ENCODE assay signal across 1 cellular context in the genomic region with DNA sequence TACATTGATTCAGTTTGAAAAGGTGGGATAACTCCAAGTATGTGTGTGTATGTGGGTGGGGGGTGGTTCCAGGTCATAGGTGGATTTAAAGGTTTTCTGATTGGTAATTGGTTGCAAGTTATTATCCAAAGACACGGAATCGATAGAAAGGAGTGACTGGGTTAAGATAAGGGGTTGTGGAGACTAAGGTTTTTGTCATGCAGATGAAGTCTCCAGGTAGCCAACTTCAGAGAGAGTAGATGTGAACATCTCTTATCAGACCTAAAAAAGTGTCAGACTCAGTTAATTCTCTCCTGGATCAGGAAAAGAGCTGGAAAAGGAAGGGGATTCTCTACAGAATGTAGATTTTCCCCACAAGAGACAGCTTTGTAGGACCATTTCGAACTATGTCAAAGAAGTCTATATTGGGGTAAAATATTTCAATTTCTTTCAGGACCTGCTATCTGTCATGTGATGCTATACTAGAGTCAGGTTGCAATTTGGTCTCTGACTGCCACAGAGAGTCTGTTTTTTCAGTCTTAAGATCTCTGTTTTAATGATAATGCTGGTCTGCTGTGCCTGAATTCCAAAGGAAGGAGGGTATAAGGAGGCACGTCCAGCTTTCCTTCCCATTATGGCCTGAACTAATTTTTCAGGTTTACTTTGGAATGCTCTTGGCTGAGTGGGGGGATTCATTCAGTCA.
TF ChIP-seq lines count a peak whose summit lies in the region.

No MANE protein-coding gene starts in this region.

TF ChIP-seq in H1, 55 proteins besides CTCF, POLR2A, EP300 and RAD21:
- TF ChIP-seq JUN (IDR thresholded peaks at IDR 0.05; ENCODE audit: low read depth, low read length) (no peak), HDAC2 (IDR thresholded peaks at IDR 0.05; ENCODE audit: borderline replicate concordance in 1 of 2, low read depth in 2 of 2, low read length in 2 of 2) (no peak), RBBP5 (IDR thresholded peaks at IDR 0.05; ENCODE audit: borderline replicate concordance, low read depth, low read length) (no peak), CTBP2 (IDR thresholded peaks at IDR 0.05; ENCODE audit: borderline replicate concordance, insufficient read depth, insufficient read length, low read length) (no peak), GABPA (IDR thresholded peaks at IDR 0.05; ENCODE audit: borderline replicate concordance, insufficient read depth, low read length) (no peak), KDM4A (IDR thresholded peaks at IDR 0.05; ENCODE audit: low read depth, low read length, severe bottlenecking) (no peak), CBX5 (IDR thresholded peaks at IDR 0.05; ENCODE audit: low read depth, low read length) (no peak), CHD1 (IDR thresholded peaks at IDR 0.05; ENCODE audit: low read depth, low read length) (no peak), SIX5 (IDR thresholded peaks at IDR 0.05; ENCODE audit: low read depth, low read length) (no peak), ASH2L (IDR thresholded peaks at IDR 0.05; ENCODE audit: low read length) (peak; percentile 61), SP1 (IDR thresholded peaks at IDR 0.05; ENCODE audit: low read depth, low read length) (0 out of 2 replicates have a peak, but pooled peaks have one; percentile 7), SUZ12 (IDR thresholded peaks at IDR 0.05; ENCODE audit: low read length) (no peak), POU5F1 (IDR thresholded peaks at IDR 0.05; ENCODE audit: low read depth, low read length) (peak; percentile 70; the same call in 1 of the 2 replicates), RNF2 (IDR thresholded peaks at IDR 0.05; ENCODE audit: borderline replicate concordance, low read depth, low read length, missing control alignments, poor library complexity, severe bottlenecking) (no peak)
- TF ChIP-seq, protein P1, sequence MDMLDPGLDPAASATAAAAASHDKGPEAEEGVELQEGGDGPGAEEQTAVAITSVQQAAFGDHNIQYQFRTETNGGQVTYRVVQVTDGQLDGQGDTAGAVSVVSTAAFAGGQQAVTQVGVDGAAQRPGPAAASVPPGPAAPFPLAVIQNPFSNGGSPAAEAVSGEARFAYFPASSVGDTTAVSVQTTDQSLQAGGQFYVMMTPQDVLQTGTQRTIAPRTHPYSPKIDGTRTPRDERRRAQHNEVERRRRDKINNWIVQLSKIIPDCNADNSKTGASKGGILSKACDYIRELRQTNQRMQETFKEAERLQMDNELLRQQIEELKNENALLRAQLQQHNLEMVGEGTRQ (IDR thresholded peaks at IDR 0.05; ENCODE audit: low read length): peak; percentile 56
- TF ChIP-seq, protein P2, sequence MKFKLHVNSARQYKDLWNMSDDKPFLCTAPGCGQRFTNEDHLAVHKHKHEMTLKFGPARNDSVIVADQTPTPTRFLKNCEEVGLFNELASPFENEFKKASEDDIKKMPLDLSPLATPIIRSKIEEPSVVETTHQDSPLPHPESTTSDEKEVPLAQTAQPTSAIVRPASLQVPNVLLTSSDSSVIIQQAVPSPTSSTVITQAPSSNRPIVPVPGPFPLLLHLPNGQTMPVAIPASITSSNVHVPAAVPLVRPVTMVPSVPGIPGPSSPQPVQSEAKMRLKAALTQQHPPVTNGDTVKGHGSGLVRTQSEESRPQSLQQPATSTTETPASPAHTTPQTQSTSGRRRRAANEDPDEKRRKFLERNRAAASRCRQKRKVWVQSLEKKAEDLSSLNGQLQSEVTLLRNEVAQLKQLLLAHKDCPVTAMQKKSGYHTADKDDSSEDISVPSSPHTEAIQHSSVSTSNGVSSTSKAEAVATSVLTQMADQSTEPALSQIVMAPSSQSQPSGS (IDR thresholded peaks at IDR 0.05; ENCODE audit: low read length): no peak
